Comparison of ENCODE assay signal across 11 cellular contexts in genomic region chr2:43109261-43109743, GRCh38.
A peak's percentile ranks its signal among the peaks of the same experiment; 100 is the strongest.
DNase-seq lines count a peak whose midpoint lies in the region; TF ChIP-seq lines count a peak whose summit lies in the region.
"Had no signal": no experiment of that assay in that cellular context is flagged by ENCODE, and none has a peak within 500 bp of the region (broad histone marks: within the 10 kb centered on the region; RNA-seq: fewer than 3 reads in every experiment).

No MANE protein-coding gene starts in this region.

- no peak overlapping the region for H3K4me3 Mint-ChIP-seq in Caco-2 (ENCODE audit: unreplicated experiment)

- H3K27me3 Mint-ChIP-seq in Caco-2 (ENCODE audit: insufficient read depth, unreplicated experiment), result no peaks in the 10 kb centered on the region

- H3K9me3 ChIP-seq in Caco-2, result no peaks in the 10 kb centered on the region
- H3K9me3 ChIP-seq in right atrium auricular region, result no peaks in the 10 kb centered on the region

- H3K9ac ChIP-seq in rectal smooth muscle tissue (ENCODE audit: low read length), result no peak overlapping the region

- peaks cover 6% of the 10 kb centered on the region for H3K36me3 Mint-ChIP-seq in Caco-2 (ENCODE audit: insufficient read depth, unreplicated experiment)

- no peak for TF ChIP-seq CTCF in Caco-2 (IDR thresholded peaks at IDR 0.05; ENCODE audit: insufficient read depth in 1 of 2, low read depth in 1 of 2, low read length in 1 of 2, severe bottlenecking in 1 of 2, unreplicated experiment in 1 of 2)
- no peak for TF ChIP-seq CTCF in right atrium auricular region (IDR thresholded peaks at IDR 0.05)

- no TSS peak for BruUV-seq in Caco-2 (replicated peaks; lab: Mats Ljungman, UMichigan)

- intact Hi-C loops in Caco-2 (cut with micrococcal nuclease; ENCODE audit: unreplicated experiment), result no loop called here

- H3K27ac ChIP-seq in right atrium auricular region (peak overlapping the region; percentile 61 to 62), rectal smooth muscle tissue (ENCODE audit: low read depth, low read length) (peak overlapping the region; percentile 25)

- H3K36me3 ChIP-seq in Caco-2 (ENCODE audit: control insufficient read depth, insufficient read depth, low read length) (no peaks in the 10 kb centered on the region), right atrium auricular region (no peaks in the 10 kb centered on the region), rectal smooth muscle tissue (ENCODE audit: control insufficient read depth, insufficient read depth, low read length) (no peaks in the 10 kb centered on the region)

- POLR2A ChIA-PET in Caco-2 (lab: Charles Lee), result no interaction called here

- H3K4me1 Mint-ChIP-seq in Caco-2 (ENCODE audit: low read depth, unreplicated experiment), result peaks cover 40% of the 10 kb centered on the region

- no peaks in the 10 kb centered on the region; the same call in 1 of the 2 replicates for H3K27me3 ChIP-seq in Caco-2 (replicated peaks; ENCODE audit: control insufficient read depth, insufficient read depth, low read length)
- no peaks in the 10 kb centered on the region for H3K27me3 ChIP-seq in right atrium auricular region
- H3K27me3 ChIP-seq in rectal smooth muscle tissue (ENCODE audit: control insufficient read depth, insufficient read depth, low read length), result no peaks in the 10 kb centered on the region

- DNase-seq in Caco-2, result no peak
- DNase-seq in SIG-M5 (lab: John Stamatoyannopoulos, UW), result peak; percentile 61
- no peak for DNase-seq in right atrium auricular region (ENCODE audit: low spot score)
- no peak for DNase-seq in GDM1 (lab: John Stamatoyannopoulos, UW)
- DNase-seq in AG08395 (ENCODE audit: low spot score), result no peak
- no peak for DNase-seq in cerebellar nuclear complex (lab: John Stamatoyannopoulos, UW)
- DNase-seq in stimulated activated naive CD4-positive, alpha-beta T cell (lab: John Stamatoyannopoulos, UW), result no peak
- DNase-seq: activated naive CD4-positive, alpha-beta T cell treated with anti-CD3 and anti-CD28 coated beads, Interleukin-2, amount 50 U/mL, for 16 hours; NCI-H510A treated with DMSO at 0.1 percent for 48 hours; T-helper 1 cell had no signal

- H3K4me3 ChIP-seq in Caco-2 (ENCODE audit: low read depth, low read length) (no peak overlapping the region), right atrium auricular region (no peak overlapping the region), rectal smooth muscle tissue (ENCODE audit: low read length) (no peak overlapping the region)

- H3K9me3 Mint-ChIP-seq in Caco-2 (ENCODE audit: unreplicated experiment), result peaks cover 18% of the 10 kb centered on the region

- H3K4me1 ChIP-seq in Caco-2 (peaks cover 34% of the 10 kb centered on the region), right atrium auricular region (peaks cover 0 to 65% of the 10 kb centered on the region in 2 donors), rectal smooth muscle tissue (ENCODE audit: control insufficient read depth, insufficient read depth, low read length) (peaks cover 28% of the 10 kb centered on the region)

- H3K27ac Mint-ChIP-seq in Caco-2 (ENCODE audit: unreplicated experiment), result peak overlapping the region; percentile 9

- CTCF ChIA-PET in Caco-2 (lab: Charles Lee), result no interaction called here
